ENCODE assay signal across 11 cellular contexts in genomic region chr12:116318738-116319050, GRCh38. TPM values are rescaled to one million over a fixed set of nuclear protein-coding genes. Genes with fewer than 3 reads are reported as not detected.
DNase-seq lines count a peak whose midpoint lies in the region; ATAC-seq and TF ChIP-seq lines count a peak whose summit lies in the region.
"Had no signal": no experiment of that assay in that cellular context is flagged by ENCODE, and none has a peak within 500 bp of the region (broad histone marks: within the 10 kb centered on the region; RNA-seq: fewer than 3 reads in every experiment).

No MANE protein-coding gene starts in this region.

- H3K36me3 Mint-ChIP-seq in endodermal cell (ENCODE audit: low read depth), result no peaks in the 10 kb centered on the region

- DNase-seq in NCI-H1694 treated with DMSO at 0.1 percent for 48 hours (lab: John Stamatoyannopoulos, UW) (peak; percentile 66), body of pancreas (peak; percentile 14 to 53 (median 36)), left lung (no peak), thyroid gland (peak; percentile 59 to 66), head of caudate nucleus (no peak), superior temporal gyrus (ENCODE audit: extremely low spot score) (no peak), endodermal cell (no peak)
- DNase-seq: NCI-H526 treated with DMSO at 0.1 percent for 48 hours had no signal

- no peak overlapping the region for H3K9ac ChIP-seq in endodermal cell (ENCODE audit: extremely low read depth, low read length, poor library complexity, severe bottlenecking)

- no peaks in the 10 kb centered on the region for H3K9me3 ChIP-seq in body of pancreas
- H3K9me3 ChIP-seq in left lung, result no peaks in the 10 kb centered on the region
- H3K9me3 ChIP-seq in thyroid gland, result no peaks in the 10 kb centered on the region
- H3K9me3 ChIP-seq in endodermal cell (ENCODE audit: control insufficient read depth, low read length), result no peaks in the 10 kb centered on the region
- H3K9me3 ChIP-seq: Caco-2 had no signal

- no peak overlapping the region for H3K27ac Mint-ChIP-seq in endodermal cell

- no peak overlapping the region for H3K4me3 ChIP-seq in body of pancreas
- H3K4me3 ChIP-seq in left lung, result peak overlapping the region in 1 of 2 donors; percentile 16
- H3K4me3 ChIP-seq in thyroid gland (replicated peaks in 1 of 3), result peak overlapping the region in 1 of 3 donors; percentile 2
- H3K4me3 ChIP-seq in endodermal cell (ENCODE audit: low read length), result no peak overlapping the region

- peaks cover 5% of the 10 kb centered on the region for H3K4me1 ChIP-seq in body of pancreas
- H3K4me1 ChIP-seq in left lung, result peaks cover 8 to 33% of the 10 kb centered on the region in 2 donors
- peaks cover 11 to 24% of the 10 kb centered on the region in 2 donors for H3K4me1 ChIP-seq in thyroid gland
- no peaks in the 10 kb centered on the region for H3K4me1 ChIP-seq in endodermal cell (ENCODE audit: control insufficient read depth, insufficient read depth, low read length)

- intact Hi-C loops in body of pancreas (cut with DNase I), result no loop called here
- intact Hi-C loops in left lung (cut with DNase I), result no loop called here
- intact Hi-C loops in thyroid gland (cut with DNase I), result no loop called here
- intact Hi-C loops in head of caudate nucleus (cut with DNase I), result no loop called here

- H3K4me3 Mint-ChIP-seq in endodermal cell, result no peak overlapping the region

- no peaks in the 10 kb centered on the region for H3K27me3 ChIP-seq in body of pancreas
- H3K27me3 ChIP-seq in left lung, result no peaks in the 10 kb centered on the region
- no peaks in the 10 kb centered on the region for H3K27me3 ChIP-seq in thyroid gland
- H3K27me3 ChIP-seq in endodermal cell (ENCODE audit: control insufficient read depth, insufficient read depth, low read length, poor library complexity, severe bottlenecking), result no peaks in the 10 kb centered on the region

- H3K27ac ChIP-seq in body of pancreas, result peak overlapping the region in 2 of 4 donors; percentile 18 to 27
- H3K27ac ChIP-seq in left lung, result peak overlapping the region in 1 of 2 donors; percentile 23
- H3K27ac ChIP-seq in thyroid gland, result peak overlapping the region; percentile 7 to 61 (median 35)
- no peak overlapping the region for H3K27ac ChIP-seq in endodermal cell (ENCODE audit: low read depth, low read length)

- no peaks in the 10 kb centered on the region for H3K4me1 Mint-ChIP-seq in endodermal cell

- WGBS in body of pancreas, 2 donors, result 35 to 61% methylated on average over 8 of the region's 8 CpGs
- WGBS in thyroid gland, 2 donors, result 27 to 39% methylated on average over 8 of the region's 8 CpGs
- 96% methylated on average over 5 to 8 of the region's 8 CpGs for WGBS in endodermal cell (ENCODE audit: insufficient coverage in 1 of 2, insufficient read length in 1 of 2), 2 experiments

- no peaks in the 10 kb centered on the region for H3K9me3 Mint-ChIP-seq in endodermal cell
- H3K9me3 Mint-ChIP-seq: activated T-helper 2 cell treated with anti-CD3 and anti-CD28 coated beads, Interferon-gamma antibody, Interleukin-2, Interleukin-4, amounts not matched to agents 10 μg/mL and 5 μg/mL and 100 μg/mL, durations not matched to agents 14 hours and 24 hours and 36 hours had no signal

- TF ChIP-seq POLR2A in body of pancreas (IDR thresholded peaks at IDR 0.05) (no peak), thyroid gland (IDR thresholded peaks at IDR 0.05) (no peak)

- TF ChIP-seq CTCF in body of pancreas (IDR thresholded peaks at IDR 0.05), result no peak
- TF ChIP-seq CTCF in left lung (IDR thresholded peaks at IDR 0.05), result no peak
- TF ChIP-seq CTCF in thyroid gland (IDR thresholded peaks at IDR 0.05), result no peak
- TF ChIP-seq CTCF in endodermal cell (conservative IDR thresholded peaks at IDR 0.05), result no peak

- ATAC-seq in body of pancreas (no peak), left lung (peak; percentile 56)
- ATAC-seq: HCT116 had no signal

- no peaks in the 10 kb centered on the region for H3K36me3 ChIP-seq in body of pancreas (replicated peaks in 1 of 2; ENCODE audit: insufficient read depth in 1 of 2, low read depth in 2 of 2)
- H3K36me3 ChIP-seq in left lung, result no peaks in the 10 kb centered on the region
- no peaks in the 10 kb centered on the region for H3K36me3 ChIP-seq in thyroid gland
- H3K36me3 ChIP-seq in endodermal cell (ENCODE audit: control insufficient read depth, insufficient read depth, low read length), result no peaks in the 10 kb centered on the region

- H3K27me3 Mint-ChIP-seq in endodermal cell (ENCODE audit: insufficient read depth), result no peaks in the 10 kb centered on the region

RNA-seq across cellular contexts. Expression of gene MED13L, which starts 41.2 kb away (rescaled TPM):
- total RNA-seq in body of pancreas (10 to 100 TPM; 65.9 to 72.6 TPM), left lung (100 to 1,000 TPM in 1 of 2 donors, 10 to 100 TPM in 1; 98.6 to 123 TPM), thyroid gland (100 to 1,000 TPM; 168 to 349 (median 246) TPM), endodermal cell (100 to 1,000 TPM; 101 to 111 TPM)
- 44.3 TPM for polyA plus RNA-seq in endodermal cell (2013, experiment 1 of 2)
- 44.0 TPM for polyA plus RNA-seq in endodermal cell (2013, experiment 2 of 2)

Comparison
In these comparisons a context has a peak if more than half of its experiments do, and no peak if none do; other contexts are left out.
1. DNase-seq: peak in NCI-H1694 treated with DMSO at 0.1 percent for 48 hours (single experiment), body of pancreas (4 of 4) and thyroid gland (2 of 2); none in left lung (0 of 2), head of caudate nucleus (0 of 42), superior temporal gyrus (single experiment) and endodermal cell (single experiment).